8 cellular contexts compared by ENCODE assay signal in the genomic region with DNA sequence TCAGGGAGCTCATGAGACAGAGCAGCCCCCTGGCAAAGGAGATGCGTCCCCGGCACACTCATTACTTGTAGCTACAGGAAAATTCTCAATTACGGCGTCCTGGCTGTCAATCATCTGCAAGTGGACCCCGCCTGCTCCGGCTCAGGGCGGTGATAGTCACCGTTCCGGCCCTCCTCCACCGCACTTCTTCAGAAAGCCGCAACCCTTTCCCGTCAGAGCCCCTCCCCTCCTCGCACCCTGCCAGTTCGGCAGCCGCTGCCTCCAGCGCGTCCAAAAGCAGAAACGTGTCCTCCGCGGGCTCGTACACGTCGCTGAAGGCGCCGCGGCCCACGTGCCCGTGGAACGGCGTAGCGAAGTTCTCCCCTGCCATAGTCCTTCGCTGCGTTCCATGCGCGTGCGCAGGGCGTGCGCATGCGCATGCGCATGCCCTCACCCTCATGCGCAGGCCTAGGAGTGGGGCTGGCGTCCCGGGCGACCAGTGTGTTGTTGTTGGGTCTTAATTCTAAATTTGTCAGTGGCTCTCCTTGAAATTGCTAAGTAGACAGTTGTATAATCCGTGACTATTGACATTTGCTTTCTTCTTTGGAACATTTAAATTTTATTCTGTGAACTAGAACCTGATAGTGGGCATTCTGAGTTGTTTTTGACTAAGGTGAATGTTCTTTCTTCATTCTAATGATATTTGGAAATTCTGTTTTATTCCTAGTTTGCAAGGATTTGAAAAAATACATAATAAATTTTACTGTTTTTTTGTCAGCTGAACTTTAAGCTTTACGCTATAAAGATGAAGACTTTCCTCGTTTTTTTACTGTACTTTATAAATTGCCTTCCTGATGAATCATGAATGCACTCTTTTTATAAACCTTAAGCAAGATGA.
DNase-seq lines count a peak whose midpoint lies in the region; ATAC-seq and TF ChIP-seq lines count a peak whose summit lies in the region.

No MANE protein-coding gene starts in this region.

- H3K4me3 ChIP-seq in right cardiac atrium (ENCODE audit: low read length) (peak overlapping the region; percentile 70), uterus (peak overlapping the region; percentile 55 to 62)

- TF ChIP-seq CTCF in uterus (IDR thresholded peaks at IDR 0.05) = peak in 2 of 4 experiments; percentile 3 to 15

- peak; percentile 98 for DNase-seq in NCI-H1694 (lab: John Stamatoyannopoulos, UW)
- DNase-seq in right cardiac atrium = peak; percentile 95 to 97 (median 97)
- DNase-seq in pulmonary artery endothelial cell (ENCODE audit: low read depth, low spot score) = peak; percentile 64
- peak; percentile 86 to 93 for DNase-seq in uterus

- TF ChIP-seq POLR2A in uterus (IDR thresholded peaks at IDR 0.05) = peak; percentile 79 to 83

- H3K27ac ChIP-seq in angular gyrus (ENCODE audit: low read depth, low read length) (peak overlapping the region; percentile 91), right cardiac atrium (ENCODE audit: low read length) (peak overlapping the region; percentile 71), uterus (peak overlapping the region; percentile 96)

- ATAC-seq in GM18498 (IDR thresholded peaks at IDR 0.05; ENCODE audit: unreplicated experiment) (peak; percentile 99), HG02885 (IDR thresholded peaks at IDR 0.05; ENCODE audit: poor library complexity, unreplicated experiment) (peak; percentile 96), right cardiac atrium (peak; percentile 99 to 100)

- H3K36me3 Mint-ChIP-seq in T-helper 1 cell treated with Interleukin-12 subunit alpha and Interleukin-12 subunit beta and Interleukin-4 antibody, amounts not matched to agents 30 μg/mL and 1 μg/mL, for 36 hours (ENCODE audit: low read depth) = peaks cover 7% of the 10 kb centered on the region

- no peaks in the 10 kb centered on the region for H3K4me1 ChIP-seq in right cardiac atrium (ENCODE audit: control insufficient read depth, insufficient read depth, low read length)
- H3K4me1 ChIP-seq in uterus = peaks cover 3 to 4% of the 10 kb centered on the region in 2 donors

- peaks cover 20% of the 10 kb centered on the region for H3K27me3 Mint-ChIP-seq in T-helper 1 cell treated with Interleukin-12 subunit alpha and Interleukin-12 subunit beta and Interleukin-4 antibody, amounts not matched to agents 30 μg/mL and 1 μg/mL, for 36 hours (ENCODE audit: low read depth)

- 4% methylated on average over 47 of the region's 47 CpGs for WGBS in right cardiac atrium

- H3K27ac Mint-ChIP-seq in T-helper 1 cell treated with Interleukin-12 subunit alpha and Interleukin-12 subunit beta and Interleukin-4 antibody, amounts not matched to agents 30 μg/mL and 1 μg/mL, for 36 hours = peak overlapping the region; percentile 97

- no peaks in the 10 kb centered on the region for H3K27me3 ChIP-seq in right cardiac atrium (ENCODE audit: control insufficient read depth, insufficient read depth)
- H3K27me3 ChIP-seq in uterus = no peaks in the 10 kb centered on the region

- peak overlapping the region; percentile 93 for H3K4me3 Mint-ChIP-seq in T-helper 1 cell treated with Interleukin-12 subunit alpha and Interleukin-12 subunit beta and Interleukin-4 antibody, amounts not matched to agents 30 μg/mL and 1 μg/mL, for 36 hours

- H3K9me3 ChIP-seq in right cardiac atrium (ENCODE audit: control insufficient read depth, low read length) (no peaks in the 10 kb centered on the region), uterus (no peaks in the 10 kb centered on the region)

- no peaks in the 10 kb centered on the region for H3K36me3 ChIP-seq in uterus

- peaks cover 18% of the 10 kb centered on the region for H3K4me1 Mint-ChIP-seq in T-helper 1 cell treated with Interleukin-12 subunit alpha and Interleukin-12 subunit beta and Interleukin-4 antibody, amounts not matched to agents 30 μg/mL and 1 μg/mL, for 36 hours (ENCODE audit: low read depth)

- intact Hi-C loops in right cardiac atrium (cut with DNase I) = no loop called here
- intact Hi-C loops in uterus (cut with DNase I; ENCODE audit: low total_unique reads) = no loop called here

- no peaks in the 10 kb centered on the region for H3K9me3 Mint-ChIP-seq in T-helper 1 cell treated with Interleukin-12 subunit alpha and Interleukin-12 subunit beta and Interleukin-4 antibody, amounts not matched to agents 30 μg/mL and 1 μg/mL, for 36 hours

Comparison
In these comparisons a context has a peak if more than half of its experiments do, and no peak if none do; other contexts are left out.
1. Peak in every context shown above with its lines: DNase-seq, ATAC-seq, H3K4me3 ChIP-seq and H3K27ac ChIP-seq.